In the genomic region with DNA sequence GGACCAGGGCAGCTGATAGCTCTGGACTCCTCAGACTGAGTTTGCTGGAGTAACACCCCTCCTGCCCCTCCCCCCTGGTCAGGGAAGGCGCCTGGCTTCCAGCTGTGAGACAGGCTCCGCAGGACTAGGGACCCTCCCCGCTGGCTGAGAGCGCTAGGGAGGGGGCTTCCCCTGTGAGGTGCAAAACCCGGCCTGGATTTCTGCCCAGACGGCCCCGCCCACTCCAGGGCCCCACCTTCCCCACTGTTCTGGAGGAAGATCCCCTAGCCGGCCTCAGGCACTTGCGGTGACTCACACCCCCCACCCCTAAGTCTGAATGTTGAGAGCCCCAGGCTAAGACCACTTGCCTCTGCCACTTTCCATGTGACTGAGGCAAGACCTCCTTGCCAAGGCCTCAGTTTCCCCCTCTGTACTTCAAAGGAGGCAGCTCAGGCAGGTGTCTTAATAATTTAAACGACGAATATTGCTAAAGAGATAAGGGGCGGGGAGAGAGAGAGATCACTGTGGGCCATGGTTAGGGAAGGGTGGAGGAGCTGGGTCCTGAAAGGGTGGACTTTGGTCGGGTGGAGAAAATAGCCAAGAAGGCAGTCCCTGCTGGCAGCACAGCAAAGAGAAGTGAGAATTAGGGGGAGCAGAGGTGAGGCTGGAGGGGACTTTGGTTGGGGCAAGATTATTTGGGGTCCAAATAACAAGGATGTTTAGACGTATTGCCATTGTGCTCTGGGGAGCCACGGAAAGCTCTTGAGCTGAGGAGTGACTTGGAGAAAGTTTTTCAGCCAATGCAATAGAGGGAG, we compare ENCODE assay signal across 7 cellular contexts. TPM values are rescaled to one million over a fixed set of nuclear protein-coding genes. Genes with fewer than 3 reads are reported as not detected.
A peak's percentile ranks its signal among the peaks of the same experiment; 100 is the strongest.
DNase-seq lines count a peak whose midpoint lies in the region; TF ChIP-seq lines count a peak whose summit lies in the region.

No MANE protein-coding gene starts in this region.

- H3K27ac ChIP-seq in HEK293 (ENCODE audit: extremely low read depth, low read depth, low read length): no peak overlapping the region
- peak overlapping the region in 1 of 2 donors; percentile 19 for H3K27ac ChIP-seq in coronary artery
- peak overlapping the region; percentile 73 for H3K27ac ChIP-seq in vagina

- H3K4me1 ChIP-seq in HEK293 (ENCODE audit: control insufficient read depth, insufficient read depth, low read length): peaks cover 13% of the 10 kb centered on the region
- H3K4me1 ChIP-seq in vagina: peaks cover 33% of the 10 kb centered on the region

- POLR2A ChIA-PET in HEK293 (lab: Yijun Ruan, JAX) (interaction anchor here (1.0 to 1.5 kb wide), 2 partner anchors 30 to 100 kb away, joined by 3 to 4 read pairs; no protein-coding TSS in a partner anchor), GM10248 (lab: Yijun Ruan, JAX) (no interaction called here)

- peak; percentile 76 for DNase-seq in NCI-H345 (lab: John Stamatoyannopoulos, UW)
- DNase-seq in coronary artery (ENCODE audit: low spot score): no peak
- peak; percentile 50 for DNase-seq in mucosa of gallbladder (ENCODE audit: low spot score)
- DNase-seq in vagina (ENCODE audit: extremely low spot score in 2 of 2): no peak
- no peak for DNase-seq in stimulated activated naive CD4-positive, alpha-beta T cell (lab: John Stamatoyannopoulos, UW)
- DNase-seq in GM10248 (ENCODE audit: extremely low spot score): no peak

- H3K27me3 ChIP-seq in vagina: no peaks in the 10 kb centered on the region

- TF ChIP-seq CTCF in HEK293 (tag by site-specific recombination; IDR thresholded peaks at IDR 0.05) (no peak), coronary artery (IDR thresholded peaks at IDR 0.05) (no peak), vagina (IDR thresholded peaks at IDR 0.05) (no peak), GM10248 (IDR thresholded peaks at IDR 0.05; ENCODE audit: control extremely low read depth, extremely low read depth, low read depth, missing control alignments) (no peak)

- CTCF ChIA-PET in HEK293 (lab: Yijun Ruan, JAX): interaction anchor here (0.9 to 1.7 kb wide), 8 partner anchors 10 to 104 kb away, joined by 3 to 8 read pairs (median 3); no protein-coding TSS in a partner anchor
- CTCF ChIA-PET in GM10248 (lab: Yijun Ruan, JAX): interaction anchor here (0.9 kb wide), 1 partner anchor 34 kb away, joined by 3 read pairs; no protein-coding TSS in a partner anchor

- TF ChIP-seq POLR2A in vagina (IDR thresholded peaks at IDR 0.05): no peak

- intact Hi-C loops in vagina (cut with DNase I): loop anchor here (5.0 kb wide), 1 partner anchor 37 kb away; no protein-coding TSS in a partner anchor

- H3K9me3 ChIP-seq in HEK293 (ENCODE audit: control insufficient read depth, insufficient read depth, low read depth, low read length) (no peaks in the 10 kb centered on the region), vagina (no peaks in the 10 kb centered on the region)

- H3K36me3 ChIP-seq in HEK293 (ENCODE audit: control insufficient read depth in 2 of 2, insufficient read depth in 1 of 2, low read length in 2 of 2) (no peaks in the 10 kb centered on the region), vagina (no peaks in the 10 kb centered on the region)

- no peak overlapping the region for H3K4me3 ChIP-seq in HEK293 (ENCODE audit: low read depth, low read length)
- peak overlapping the region; percentile 77 for H3K4me3 ChIP-seq in coronary artery
- peak overlapping the region; percentile 61 to 78 for H3K4me3 ChIP-seq in vagina

TF ChIP-seq in HEK293, 187 proteins besides CTCF, POLR2A, EP300 and RAD21 (continues in another document):
- 0 out of 2 replicates have a peak, but pooled peaks have one; percentile 51 for TF ChIP-seq ZNF660 (tag by site-specific recombination; IDR thresholded peaks at IDR 0.05)
- TF ChIP-seq ZNF776 (tag by site-specific recombination; IDR thresholded peaks at IDR 0.05; ENCODE audit: borderline replicate concordance): no peak
- TF ChIP-seq, protein P1, sequence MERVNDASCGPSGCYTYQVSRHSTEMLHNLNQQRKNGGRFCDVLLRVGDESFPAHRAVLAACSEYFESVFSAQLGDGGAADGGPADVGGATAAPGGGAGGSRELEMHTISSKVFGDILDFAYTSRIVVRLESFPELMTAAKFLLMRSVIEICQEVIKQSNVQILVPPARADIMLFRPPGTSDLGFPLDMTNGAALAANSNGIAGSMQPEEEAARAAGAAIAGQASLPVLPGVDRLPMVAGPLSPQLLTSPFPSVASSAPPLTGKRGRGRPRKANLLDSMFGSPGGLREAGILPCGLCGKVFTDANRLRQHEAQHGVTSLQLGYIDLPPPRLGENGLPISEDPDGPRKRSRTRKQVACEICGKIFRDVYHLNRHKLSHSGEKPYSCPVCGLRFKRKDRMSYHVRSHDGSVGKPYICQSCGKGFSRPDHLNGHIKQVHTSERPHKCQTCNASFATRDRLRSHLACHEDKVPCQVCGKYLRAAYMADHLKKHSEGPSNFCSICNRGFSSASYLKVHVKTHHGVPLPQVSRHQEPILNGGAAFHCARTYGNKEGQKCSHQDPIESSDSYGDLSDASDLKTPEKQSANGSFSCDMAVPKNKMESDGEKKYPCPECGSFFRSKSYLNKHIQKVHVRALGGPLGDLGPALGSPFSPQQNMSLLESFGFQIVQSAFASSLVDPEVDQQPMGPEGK (tag by site-specific recombination; IDR thresholded peaks at IDR 0.05): peak; percentile 88
- TF ChIP-seq KLF7 (tag by site-specific recombination; IDR thresholded peaks at IDR 0.05; ENCODE audit: borderline replicate concordance): peak; percentile 62; the same call in 1 of the 2 replicates
- TF ChIP-seq ZNF692 (tag by site-specific recombination; IDR thresholded peaks at IDR 0.05): peak; percentile 93
- TF ChIP-seq EGR2 (tag by site-specific recombination; IDR thresholded peaks at IDR 0.05; ENCODE audit: low read depth): peak; percentile 45; the same call in 1 of the 2 replicates
- TF ChIP-seq ZNF423 (tag by site-specific recombination; IDR thresholded peaks at IDR 0.05): peak; percentile 80; the same call in 1 of the 2 replicates
- TF ChIP-seq ZNF544 (tag by site-specific recombination; IDR thresholded peaks at IDR 0.05): no peak
- no peak for TF ChIP-seq ZNF175 (tag by site-specific recombination; IDR thresholded peaks at IDR 0.05)
- no peak for TF ChIP-seq ZNF394 (tag by site-specific recombination; IDR thresholded peaks at IDR 0.05; ENCODE audit: borderline replicate concordance)
- peak; percentile 79 for TF ChIP-seq KLF1 (tag by site-specific recombination; IDR thresholded peaks at IDR 0.05)
- TF ChIP-seq ZBTB48 (tag by site-specific recombination; IDR thresholded peaks at IDR 0.05): peak; percentile 94
- TF ChIP-seq ZSCAN30 (tag by site-specific recombination; IDR thresholded peaks at IDR 0.05): peak; percentile 74; the same call in 1 of the 2 replicates
- peak; percentile 59 for TF ChIP-seq ZNF341 (tag by site-specific recombination; IDR thresholded peaks at IDR 0.05; ENCODE audit: low read depth)
- 0 out of 2 replicates have a peak, but pooled peaks have one; percentile 52 for TF ChIP-seq ZEB2 (tag by site-specific recombination; IDR thresholded peaks at IDR 0.05)
- TF ChIP-seq ZFP69B (tag by site-specific recombination; IDR thresholded peaks at IDR 0.05): peak; percentile 90
- peak; percentile 77 for TF ChIP-seq KLF10 (tag by site-specific recombination; IDR thresholded peaks at IDR 0.05)
- peak; percentile 68; the same call in 1 of the 2 replicates for TF ChIP-seq SP7 (tag by site-specific recombination; IDR thresholded peaks at IDR 0.05)
- peak; percentile 24; the same call in 1 of the 2 replicates for TF ChIP-seq ZBTB20 (tag by site-specific recombination; IDR thresholded peaks at IDR 0.05)
- peak; percentile 87 for TF ChIP-seq IKZF3 (tag by site-specific recombination; IDR thresholded peaks at IDR 0.05)
- TF ChIP-seq SP2 (tag by site-specific recombination; IDR thresholded peaks at IDR 0.05): peak; percentile 58
- no peak for TF ChIP-seq ZNF677 (tag by site-specific recombination; IDR thresholded peaks at IDR 0.05)
- no peak for TF ChIP-seq ZNF121 (tag by site-specific recombination; IDR thresholded peaks at IDR 0.05)
- peak; percentile 95 for TF ChIP-seq KLF16 (tag by site-specific recombination; IDR thresholded peaks at IDR 0.05)
- TF ChIP-seq ZBTB8A (tag by site-specific recombination; IDR thresholded peaks at IDR 0.05): peak; percentile 85
- peak; percentile 27 for TF ChIP-seq ZXDB (tag by site-specific recombination; IDR thresholded peaks at IDR 0.05)
- peak; percentile 89 for TF ChIP-seq ZNF16 (tag by site-specific recombination; IDR thresholded peaks at IDR 0.05; ENCODE audit: low read depth)
- TF ChIP-seq ZBTB17 (tag by site-specific recombination; IDR thresholded peaks at IDR 0.05): peak; percentile 67

RNA-seq across cellular contexts. Expression of gene DAB2IP, which starts 1.0 kb away (rescaled TPM):
- total RNA-seq in mucosa of gallbladder (114 TPM), vagina (38.8 TPM)

Comparison
In these comparisons a context has a peak if more than half of its experiments do, and no peak if none do; other contexts are left out.
1. DNase-seq: peak in NCI-H345 (single experiment) and mucosa of gallbladder (single experiment); none in coronary artery (single experiment), vagina (0 of 2), stimulated activated naive CD4-positive, alpha-beta T cell (0 of 6) and GM10248 (single experiment).